Comparison of ENCODE assay signal across 19 cellular contexts in genomic region chr5:159749146-159749545, GRCh38.
DNase-seq lines count a peak whose midpoint lies in the region; ATAC-seq and TF ChIP-seq lines count a peak whose summit lies in the region.
"Had no signal": no experiment of that assay in that cellular context is flagged by ENCODE, and none has a peak within 500 bp of the region (broad histone marks: within the 10 kb centered on the region; RNA-seq: fewer than 3 reads in every experiment).

No MANE protein-coding gene starts in this region.

- H3K4me3 ChIP-seq in AG10803 (ENCODE audit: low read length) (no peak overlapping the region), fibroblast of mammary gland (ENCODE audit: control insufficient read depth, low read depth, low read length) (no peak overlapping the region)
- H3K4me3 ChIP-seq: MG63 had no signal

- TF ChIP-seq CTCF in AG10803 (conservative IDR thresholded peaks at IDR 0.05; ENCODE audit: low read length) (no peak), fibroblast of mammary gland (conservative IDR thresholded peaks at IDR 0.05; ENCODE audit: control insufficient read depth, insufficient read depth, low read depth, low read length) (no peak)

- DNase-seq in AG10803 (ENCODE audit: low read depth) (peak; percentile 31), EH (ENCODE audit: low read depth) (peak; percentile 62), fibroblast of mammary gland (ENCODE audit: low read depth) (peak; percentile 44), SK-N-DZ (ENCODE audit: low spot score) (no peak), activated T-cell treated with anti-CD3 and anti-CD28 coated beads for 4 hours (no peak), COLO829 (ENCODE audit: low spot score) (no peak)
- DNase-seq: AML-193, DMS 273 treated with DMSO at 0.1 percent for 48 hours, H7, KG1, MG63, NCI-H1105, NCI-H1694 treated with DMSO at 0.1 percent for 48 hours, NCI-H345, NCI-H69, Right ventricle myocardium superior had no signal

- peak; percentile 72 for ATAC-seq in SK-N-SH treated with all-trans-retinoic acid at 6 μM for 48 hours
- no peak for ATAC-seq in HG02970 (IDR thresholded peaks at IDR 0.05; ENCODE audit: low FRiP score, unreplicated experiment)
- ATAC-seq: Panc1 had no signal

TF ChIP-seq in SK-N-SH treated with all-trans-retinoic acid at 6 μM for 48 hours, 23 proteins besides CTCF, POLR2A, EP300 and RAD21:
- TF ChIP-seq CSDC2 (CRISPR knock-in tag; IDR thresholded peaks at IDR 0.05) (no peak), OSR1 (CRISPR knock-in tag; IDR thresholded peaks at IDR 0.05) (no peak)
TF ChIP-seq in SK-N-SH treated with all-trans-retinoic acid at 6 μM for 48 hours: peak in this region for 0.

Comparison
In these comparisons a context has a peak if more than half of its experiments do, and no peak if none do; other contexts are left out.
1. DNase-seq: peak in AG10803 (single experiment), EH (single experiment) and fibroblast of mammary gland (single experiment); none in SK-N-DZ (single experiment), activated T-cell treated with anti-CD3 and anti-CD28 coated beads for 4 hours (single experiment) and COLO829 (single experiment).